Comparison of ENCODE assay signal across 26 cellular contexts in genomic region chr2:146818122-146818521, GRCh38.
DNase-seq lines count a peak whose midpoint lies in the region; FAIRE-seq and TF ChIP-seq lines count a peak whose summit lies in the region.
"Had no signal": no experiment of that assay in that cellular context is flagged by ENCODE, and none has a peak within 500 bp of the region (broad histone marks: within the 10 kb centered on the region; RNA-seq: fewer than 3 reads in every experiment).

No MANE protein-coding gene starts in this region.

- TF ChIP-seq POLR2A in breast epithelium (IDR thresholded peaks at IDR 0.05) (no peak), thyroid gland (IDR thresholded peaks at IDR 0.05) (no peak)

- WGBS in thyroid gland, 2 donors: 66 to 68% methylated on average over 1 of the region's 1 CpG

- H3K27me3 ChIP-seq in breast epithelium (no peaks in the 10 kb centered on the region), bronchial epithelial cell (ENCODE audit: control insufficient read depth, insufficient read depth, low read length) (no peaks in the 10 kb centered on the region), thyroid gland (no peaks in the 10 kb centered on the region)
- H3K27me3 ChIP-seq: BE2C, dorsolateral prefrontal cortex, esophagus muscularis mucosa had no signal

- no peaks in the 10 kb centered on the region for H3K36me3 Mint-ChIP-seq in MCF 10A (ENCODE audit: insufficient read depth, unreplicated experiment)
- no peaks in the 10 kb centered on the region for H3K36me3 Mint-ChIP-seq in activated naive CD4-positive, alpha-beta T cell treated with anti-CD3 and anti-CD28 coated beads, Interleukin-2, amount 10 ng/mL, durations not matched to agents 7 days and 5 days
- H3K36me3 Mint-ChIP-seq: activated naive CD4-positive, alpha-beta T cell treated with anti-CD3 and anti-CD28 coated beads, Interleukin-2, amount 50 U/mL, for 72 hours; brain; natural killer cell treated with Interleukin-12 subunit alpha and Interleukin-12 subunit beta and Interleukin-15 and Interleukin-18, amount 100 ng/mL, for 72 hours; type B pancreatic cell had no signal

- H3K4me3 ChIP-seq in breast epithelium (no peak overlapping the region), bronchial epithelial cell (ENCODE audit: low read depth, low read length) (no peak overlapping the region), thyroid gland (replicated peaks in 1 of 3) (no peak overlapping the region)
- H3K4me3 ChIP-seq: dorsolateral prefrontal cortex, esophagus muscularis mucosa had no signal

- DNase-seq in MCF 10A (ENCODE audit: unreplicated experiment): no peak
- no peak for DNase-seq in breast epithelium (ENCODE audit: low spot score in 2 of 2)
- DNase-seq in bronchial epithelial cell (ENCODE audit: low read depth): peak; percentile 66
- DNase-seq in fibroblast of the conjunctiva (ENCODE audit: low read depth): peak; percentile 17
- no peak for DNase-seq in stimulated activated CD4-positive, alpha-beta T cell treated with anti-CD3 and anti-CD28 coated beads, Interleukin-4, amount 100 ng/mL, for 24 hours
- no peak for DNase-seq in cerebellar nuclear complex (lab: John Stamatoyannopoulos, UW)
- DNase-seq in thyroid gland: no peak
- DNase-seq in activated naive CD4-positive, alpha-beta T cell treated with anti-CD3 and anti-CD28 coated beads, Interleukin-2, amount 10 ng/mL, durations not matched to agents 7 days and 5 days: no peak
- DNase-seq: activated CD8-positive, alpha-beta memory T cell treated with anti-CD3 and anti-CD28 coated beads for 24 hours; activated T-cell treated with anti-CD3 and anti-CD28 coated beads, Interleukin-2, amount 50 U/mL, for 72 hours; BE2C; Calu3; dorsolateral prefrontal cortex; GOT3; hippocampal formation; kidney glomerular epithelial cell; NCI-H226; stimulated activated CD4-positive, alpha-beta T cell treated with anti-CD3 and anti-CD28 coated beads, Interleukin-2, amount 100 ng/mL, for 24 hours; T-helper 9 cell had no signal

- intact Hi-C loops in MCF 10A (cut with micrococcal nuclease): no loop called here
- intact Hi-C loops in breast epithelium (cut with DNase I; ENCODE audit: low total_unique reads): no loop called here
- intact Hi-C loops in thyroid gland (cut with DNase I): no loop called here

- POLR2A ChIA-PET in MCF 10A (lab: Yijun Ruan, JAX): interaction anchor here (1.8 kb wide), 1 partner anchor 26 kb away, joined by 6 read pairs; no protein-coding TSS in a partner anchor

- no peaks in the 10 kb centered on the region for H3K9me3 ChIP-seq in breast epithelium
- H3K9me3 ChIP-seq in thyroid gland: no peaks in the 10 kb centered on the region
- H3K9me3 ChIP-seq: BE2C, esophagus muscularis mucosa had no signal

- no peak overlapping the region for H3K4me3 Mint-ChIP-seq in MCF 10A (ENCODE audit: unreplicated experiment)
- no peak overlapping the region for H3K4me3 Mint-ChIP-seq in activated naive CD4-positive, alpha-beta T cell treated with anti-CD3 and anti-CD28 coated beads, Interleukin-2, amount 10 ng/mL, durations not matched to agents 7 days and 5 days
- H3K4me3 Mint-ChIP-seq: activated T-cell treated with anti-CD3 and anti-CD28 coated beads, Interleukin-2, amount 50 U/mL, for 72 hours; brain; natural killer cell treated with Interleukin-12 subunit alpha and Interleukin-12 subunit beta and Interleukin-15 and Interleukin-18, amount 100 ng/mL, for 72 hours; stimulated activated naive CD8-positive, alpha-beta T cell treated with anti-CD3 and anti-CD28 coated beads, Interleukin-15, Interleukin-2, amounts not matched to agents 100 ng/mL and 50 ng/mL, for 24 hours; type B pancreatic cell had no signal

- H3K27ac Mint-ChIP-seq in MCF 10A (ENCODE audit: low read depth, unreplicated experiment): peak overlapping the region; percentile 69
- no peak overlapping the region for H3K27ac Mint-ChIP-seq in activated naive CD4-positive, alpha-beta T cell treated with anti-CD3 and anti-CD28 coated beads, Interleukin-2, amount 10 ng/mL, durations not matched to agents 7 days and 5 days
- H3K27ac Mint-ChIP-seq: activated naive CD4-positive, alpha-beta T cell treated with anti-CD3 and anti-CD28 coated beads, Interleukin-2, amount 50 U/mL, for 72 hours; activated T-cell treated with anti-CD3 and anti-CD28 coated beads, Interleukin-2, amount 50 U/mL, for 72 hours; natural killer cell treated with Interleukin-12 subunit alpha and Interleukin-12 subunit beta and Interleukin-15 and Interleukin-18, amount 100 ng/mL, for 72 hours; stimulated activated naive CD8-positive, alpha-beta T cell treated with anti-CD3 and anti-CD28 coated beads, Interleukin-15, Interleukin-2, amounts not matched to agents 100 ng/mL and 50 ng/mL, for 24 hours; type B pancreatic cell had no signal

- no TSS peak for BruUV-seq in MCF 10A (replicated peaks; lab: Mats Ljungman, UMichigan)

- H3K4me1 ChIP-seq in breast epithelium: no peaks in the 10 kb centered on the region
- no peaks in the 10 kb centered on the region for H3K4me1 ChIP-seq in thyroid gland
- H3K4me1 ChIP-seq: BE2C, esophagus muscularis mucosa had no signal

- CTCF ChIA-PET in MCF 10A (lab: Yijun Ruan, JAX): interaction anchor here (0.7 to 1.9 kb wide), 3 partner anchors 11 to 227 kb away, joined by 3 to 5 read pairs (median 4); no protein-coding TSS in a partner anchor
- CTCF ChIA-PET in activated naive CD4-positive, alpha-beta T cell treated with anti-CD3 and anti-CD28 coated beads, Interleukin-2, amount 10 ng/mL, durations not matched to agents 7 days and 5 days (lab: Charles Lee): no interaction called here

- FAIRE-seq in bronchial epithelial cell (lab: Jason Lieb, UNC): no peak

- no peaks in the 10 kb centered on the region for H3K27me3 Mint-ChIP-seq in MCF 10A (ENCODE audit: insufficient read depth, unreplicated experiment)
- no peaks in the 10 kb centered on the region for H3K27me3 Mint-ChIP-seq in activated naive CD4-positive, alpha-beta T cell treated with anti-CD3 and anti-CD28 coated beads, Interleukin-2, amount 10 ng/mL, durations not matched to agents 7 days and 5 days
- H3K27me3 Mint-ChIP-seq: brain; natural killer cell treated with Interleukin-12 subunit alpha and Interleukin-12 subunit beta and Interleukin-15 and Interleukin-18, amount 100 ng/mL, for 72 hours; stimulated activated naive CD8-positive, alpha-beta T cell treated with anti-CD3 and anti-CD28 coated beads, Interleukin-15, Interleukin-2, amounts not matched to agents 100 ng/mL and 50 ng/mL, for 24 hours; type B pancreatic cell had no signal

- no peak overlapping the region for H3K27ac ChIP-seq in breast epithelium
- H3K27ac ChIP-seq in thyroid gland: no peak overlapping the region
- H3K27ac ChIP-seq: 22Rv1, dorsolateral prefrontal cortex, esophagus muscularis mucosa had no signal

- peaks cover 13% of the 10 kb centered on the region for H3K4me1 Mint-ChIP-seq in MCF 10A (ENCODE audit: insufficient read depth, unreplicated experiment)
- H3K4me1 Mint-ChIP-seq in activated naive CD4-positive, alpha-beta T cell treated with anti-CD3 and anti-CD28 coated beads, Interleukin-2, amount 10 ng/mL, durations not matched to agents 7 days and 5 days: no peaks in the 10 kb centered on the region

- TF ChIP-seq CTCF in MCF 10A (IDR thresholded peaks at IDR 0.05; ENCODE audit: unreplicated experiment): no peak
- no peak for TF ChIP-seq CTCF in breast epithelium (IDR thresholded peaks at IDR 0.05)
- TF ChIP-seq CTCF in bronchial epithelial cell (IDR thresholded peaks at IDR 0.05; ENCODE audit: insufficient read depth, low read length, severe bottlenecking): no peak
- no peak for TF ChIP-seq CTCF in thyroid gland (IDR thresholded peaks at IDR 0.05)

- H3K36me3 ChIP-seq in breast epithelium: no peaks in the 10 kb centered on the region
- no peaks in the 10 kb centered on the region for H3K36me3 ChIP-seq in bronchial epithelial cell (ENCODE audit: control insufficient read depth, insufficient read depth, low read length)
- H3K36me3 ChIP-seq in thyroid gland: no peaks in the 10 kb centered on the region
- H3K36me3 ChIP-seq: BE2C, esophagus muscularis mucosa had no signal

- no peaks in the 10 kb centered on the region for H3K9me3 Mint-ChIP-seq in MCF 10A (ENCODE audit: unreplicated experiment)
- H3K9me3 Mint-ChIP-seq in activated naive CD4-positive, alpha-beta T cell treated with anti-CD3 and anti-CD28 coated beads, Interleukin-2, amount 10 ng/mL, durations not matched to agents 7 days and 5 days: no peaks in the 10 kb centered on the region
- H3K9me3 Mint-ChIP-seq: activated T-cell treated with anti-CD3 and anti-CD28 coated beads, Interleukin-2, amount 50 U/mL, for 72 hours; stimulated activated naive CD8-positive, alpha-beta T cell treated with anti-CD3 and anti-CD28 coated beads, Interleukin-15, Interleukin-2, amounts not matched to agents 100 ng/mL and 50 ng/mL, for 24 hours; type B pancreatic cell had no signal

Comparison
In these comparisons a context has a peak if more than half of its experiments do, and no peak if none do; other contexts are left out.
1. DNase-seq: peak in bronchial epithelial cell (single experiment) and fibroblast of the conjunctiva (single experiment); none in MCF 10A (single experiment), breast epithelium (0 of 2), stimulated activated CD4-positive, alpha-beta T cell treated with anti-CD3 and anti-CD28 coated beads, Interleukin-4, amount 100 ng/mL, for 24 hours (single experiment), cerebellar nuclear complex (0 of 2), thyroid gland (0 of 2) and activated naive CD4-positive, alpha-beta T cell treated with anti-CD3 and anti-CD28 coated beads, Interleukin-2, amount 10 ng/mL, durations not matched to agents 7 days and 5 days (single experiment).